Comparison of ENCODE assay signal across 22 cellular contexts in the genomic region with DNA sequence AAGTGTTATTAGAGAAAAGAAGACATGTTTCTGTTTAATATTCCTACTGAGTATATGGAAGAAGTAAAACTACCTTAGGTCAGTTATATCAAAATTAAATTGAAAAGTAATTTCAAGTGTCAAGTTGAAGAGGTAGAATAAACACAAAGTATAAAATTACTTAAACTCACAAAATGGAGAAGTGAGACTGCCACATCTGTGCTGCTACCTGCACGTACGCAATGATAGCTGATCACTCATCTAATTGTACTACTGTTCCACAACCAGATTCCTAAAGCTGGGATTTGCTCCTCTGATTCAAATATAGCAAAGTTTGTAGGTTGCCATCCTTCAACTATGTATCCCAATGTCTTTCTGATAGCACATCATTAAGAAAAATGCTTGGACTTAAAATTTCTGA. TPM values are rescaled to one million over a fixed set of nuclear protein-coding genes. Genes with fewer than 3 reads are reported as not detected.
"Had no signal": no experiment of that assay in that cellular context is flagged by ENCODE, and none has a peak within 500 bp of the region (broad histone marks: within the 10 kb centered on the region; RNA-seq: fewer than 3 reads in every experiment).

No MANE protein-coding gene starts in this region.

- H3K4me2 ChIP-seq: smooth muscle cell had no signal

- H3K27me3 ChIP-seq: neutrophil, right atrium auricular region, stomach, thyroid gland had no signal

- H3K79me2 ChIP-seq: parathyroid adenoma had no signal

- H2AFZ ChIP-seq: parathyroid adenoma had no signal

- H3K9me3 ChIP-seq: lower lobe of right lung, neutrophil, right atrium auricular region, stomach, thyroid gland had no signal

- ATAC-seq: left ventricle myocardium superior; lower lobe of right lung; natural killer cell; sciatic nerve; stimulated activated effector memory CD8-positive, alpha-beta T cell treated with anti-CD3 and anti-CD28 coated beads, Interleukin-12 subunit alpha, Interleukin-12 subunit beta, amount 100 ng/mL, for 72 hours had no signal

- H3K4me3 ChIP-seq: lower lobe of right lung, right atrium auricular region, smooth muscle cell, stomach, thyroid gland had no signal

- H3K36me3 ChIP-seq: lower lobe of right lung, neutrophil, right atrium auricular region, stomach, thyroid gland had no signal

- H3K27ac ChIP-seq: lower lobe of right lung, neutrophil, parathyroid adenoma, right atrium auricular region, stomach, thyroid gland had no signal

- FAIRE-seq: frontal cortex, keratinocyte had no signal

- DNase-seq: cortex of kidney; head of caudate nucleus; left ventricle myocardium superior; lower lobe of right lung; natural killer cell; stimulated activated CD4-positive, alpha-beta T cell treated with anti-CD3 and anti-CD28 coated beads, Interleukin-2, amount 100 ng/mL, for 24 hours; stimulated activated CD4-positive, alpha-beta T cell treated with anti-CD3 and anti-CD28 coated beads, Interleukin-4, amount 100 ng/mL, for 24 hours; stimulated activated naive CD4-positive, alpha-beta T cell treated with Interleukin-2 at 50 U/mL for 16 hours; stomach; thyroid gland; trophoblast cell had no signal

- H3K4me1 ChIP-seq: lower lobe of right lung, parathyroid adenoma, thyroid gland had no signal

- H3K9ac ChIP-seq: parathyroid adenoma had no signal

RNA-seq across cellular contexts. Expression of gene EQTN, which starts 24.8 kb away (rescaled TPM):
- total RNA-seq: fibroblast of villous mesenchyme, glomerular endothelial cell, left ventricle myocardium superior, lower lobe of right lung, mononuclear cell, natural killer cell, right atrium auricular region, smooth muscle cell had no signal
